Comparison of ENCODE assay signal across 1 cellular context in the genomic region with DNA sequence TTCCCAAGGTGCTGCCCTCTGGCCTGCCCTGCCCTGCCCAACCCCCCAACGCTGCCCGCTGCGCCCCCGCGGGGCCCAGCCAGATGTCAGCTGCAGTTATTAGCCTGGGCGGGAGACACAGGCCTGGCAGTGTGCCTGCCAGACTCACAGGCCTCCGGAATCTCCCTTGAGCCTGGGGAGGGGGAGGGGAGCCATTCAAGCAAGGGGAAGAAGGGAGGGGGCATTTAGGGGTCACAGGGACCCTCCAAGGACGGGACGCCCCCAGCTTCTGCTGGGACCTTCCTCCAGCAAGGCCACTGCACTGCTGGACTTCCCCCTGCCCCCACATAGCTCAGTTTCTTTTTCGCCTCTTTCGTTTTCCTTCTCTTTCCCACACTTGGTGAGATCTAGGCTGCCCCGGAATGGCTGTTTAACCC.
TF ChIP-seq lines count a peak whose summit lies in the region.

No MANE protein-coding gene starts in this region.

TF ChIP-seq in K562, 482 proteins besides CTCF, POLR2A, EP300 and RAD21 (continues in another document):
- TF ChIP-seq ZNF282 (CRISPR knock-in tag; IDR thresholded peaks at IDR 0.05) = no peak
- no peak for TF ChIP-seq CHCHD3 (CRISPR knock-in tag; IDR thresholded peaks at IDR 0.05)
- TF ChIP-seq NFIC (IDR thresholded peaks at IDR 0.05) = peak; percentile 89
- no peak for TF ChIP-seq NR2C1 (IDR thresholded peaks at IDR 0.05)
- TF ChIP-seq NR2C1 (tag; IDR thresholded peaks at IDR 0.05) = 0 out of 2 replicates have a peak, but pooled peaks have one; percentile 10
- peak; percentile 31; the same call in 1 of the 2 replicates for TF ChIP-seq SMARCE1 (IDR thresholded peaks at IDR 0.05)
- TF ChIP-seq SUPT5H (IDR thresholded peaks at IDR 0.05) = no peak
- TF ChIP-seq, protein P1, sequence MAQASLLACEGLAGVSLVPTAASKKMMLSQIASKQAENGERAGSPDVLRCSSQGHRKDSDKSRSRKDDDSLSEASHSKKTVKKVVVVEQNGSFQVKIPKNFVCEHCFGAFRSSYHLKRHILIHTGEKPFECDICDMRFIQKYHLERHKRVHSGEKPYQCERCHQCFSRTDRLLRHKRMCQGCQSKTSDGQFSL (CRISPR knock-in tag; IDR thresholded peaks at IDR 0.05) = no peak
- TF ChIP-seq, protein P1 (tag; IDR thresholded peaks at IDR 0.05) = 0 out of 4 replicates have a peak, but pooled peaks of 1 of the 2 experiments have one; percentile 6
- peak; percentile 68; the same call in 1 of the 2 replicates for TF ChIP-seq MYNN (IDR thresholded peaks at IDR 0.05)
- no peak for TF ChIP-seq MYNN (CRISPR knock-in tag; IDR thresholded peaks at IDR 0.05)
- TF ChIP-seq, protein P2, sequence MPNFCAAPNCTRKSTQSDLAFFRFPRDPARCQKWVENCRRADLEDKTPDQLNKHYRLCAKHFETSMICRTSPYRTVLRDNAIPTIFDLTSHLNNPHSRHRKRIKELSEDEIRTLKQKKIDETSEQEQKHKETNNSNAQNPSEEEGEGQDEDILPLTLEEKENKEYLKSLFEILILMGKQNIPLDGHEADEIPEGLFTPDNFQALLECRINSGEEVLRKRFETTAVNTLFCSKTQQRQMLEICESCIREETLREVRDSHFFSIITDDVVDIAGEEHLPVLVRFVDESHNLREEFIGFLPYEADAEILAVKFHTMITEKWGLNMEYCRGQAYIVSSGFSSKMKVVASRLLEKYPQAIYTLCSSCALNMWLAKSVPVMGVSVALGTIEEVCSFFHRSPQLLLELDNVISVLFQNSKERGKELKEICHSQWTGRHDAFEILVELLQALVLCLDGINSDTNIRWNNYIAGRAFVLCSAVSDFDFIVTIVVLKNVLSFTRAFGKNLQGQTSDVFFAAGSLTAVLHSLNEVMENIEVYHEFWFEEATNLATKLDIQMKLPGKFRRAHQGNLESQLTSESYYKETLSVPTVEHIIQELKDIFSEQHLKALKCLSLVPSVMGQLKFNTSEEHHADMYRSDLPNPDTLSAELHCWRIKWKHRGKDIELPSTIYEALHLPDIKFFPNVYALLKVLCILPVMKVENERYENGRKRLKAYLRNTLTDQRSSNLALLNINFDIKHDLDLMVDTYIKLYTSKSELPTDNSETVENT (CRISPR knock-in tag; IDR thresholded peaks at IDR 0.05) = no peak
- peak; percentile 23; the same call in 1 of the 2 replicates for TF ChIP-seq NFATC3 (IDR thresholded peaks at IDR 0.05)
- TF ChIP-seq ETV1 (tag; conservative IDR thresholded peaks at IDR 0.05; ENCODE audit: low read depth) = 0 out of 2 replicates have a peak, but pooled peaks have one; percentile 49
- 0 out of 2 replicates have a peak, but pooled peaks have one; percentile 44 for TF ChIP-seq POLR2AphosphoS5 (IDR thresholded peaks at IDR 0.05; ENCODE audit: control insufficient read depth, insufficient read depth, low read depth, low read length)
- no peak for TF ChIP-seq SLC30A9 (CRISPR knock-in tag; IDR thresholded peaks at IDR 0.05)
- TF ChIP-seq, protein P3, sequence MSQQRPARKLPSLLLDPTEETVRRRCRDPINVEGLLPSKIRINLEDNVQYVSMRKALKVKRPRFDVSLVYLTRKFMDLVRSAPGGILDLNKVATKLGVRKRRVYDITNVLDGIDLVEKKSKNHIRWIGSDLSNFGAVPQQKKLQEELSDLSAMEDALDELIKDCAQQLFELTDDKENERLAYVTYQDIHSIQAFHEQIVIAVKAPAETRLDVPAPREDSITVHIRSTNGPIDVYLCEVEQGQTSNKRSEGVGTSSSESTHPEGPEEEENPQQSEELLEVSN (IDR thresholded peaks at IDR 0.05; ENCODE audit: borderline replicate concordance in 1 of 2, extremely low read depth in 1 of 2, insufficient read depth in 1 of 2, insufficient read length in 1 of 2, low read depth in 1 of 2, low read length in 1 of 2, poor library complexity in 1 of 2, severe bottlenecking in 1 of 2) = peak; percentile 23 to 70
- TF ChIP-seq ZNF347 (CRISPR knock-in tag; IDR thresholded peaks at IDR 0.05; ENCODE audit: low read depth) = no peak
- TF ChIP-seq ILF3 (IDR thresholded peaks at IDR 0.05; ENCODE audit: borderline replicate concordance) = no peak
- TF ChIP-seq, protein P4, sequence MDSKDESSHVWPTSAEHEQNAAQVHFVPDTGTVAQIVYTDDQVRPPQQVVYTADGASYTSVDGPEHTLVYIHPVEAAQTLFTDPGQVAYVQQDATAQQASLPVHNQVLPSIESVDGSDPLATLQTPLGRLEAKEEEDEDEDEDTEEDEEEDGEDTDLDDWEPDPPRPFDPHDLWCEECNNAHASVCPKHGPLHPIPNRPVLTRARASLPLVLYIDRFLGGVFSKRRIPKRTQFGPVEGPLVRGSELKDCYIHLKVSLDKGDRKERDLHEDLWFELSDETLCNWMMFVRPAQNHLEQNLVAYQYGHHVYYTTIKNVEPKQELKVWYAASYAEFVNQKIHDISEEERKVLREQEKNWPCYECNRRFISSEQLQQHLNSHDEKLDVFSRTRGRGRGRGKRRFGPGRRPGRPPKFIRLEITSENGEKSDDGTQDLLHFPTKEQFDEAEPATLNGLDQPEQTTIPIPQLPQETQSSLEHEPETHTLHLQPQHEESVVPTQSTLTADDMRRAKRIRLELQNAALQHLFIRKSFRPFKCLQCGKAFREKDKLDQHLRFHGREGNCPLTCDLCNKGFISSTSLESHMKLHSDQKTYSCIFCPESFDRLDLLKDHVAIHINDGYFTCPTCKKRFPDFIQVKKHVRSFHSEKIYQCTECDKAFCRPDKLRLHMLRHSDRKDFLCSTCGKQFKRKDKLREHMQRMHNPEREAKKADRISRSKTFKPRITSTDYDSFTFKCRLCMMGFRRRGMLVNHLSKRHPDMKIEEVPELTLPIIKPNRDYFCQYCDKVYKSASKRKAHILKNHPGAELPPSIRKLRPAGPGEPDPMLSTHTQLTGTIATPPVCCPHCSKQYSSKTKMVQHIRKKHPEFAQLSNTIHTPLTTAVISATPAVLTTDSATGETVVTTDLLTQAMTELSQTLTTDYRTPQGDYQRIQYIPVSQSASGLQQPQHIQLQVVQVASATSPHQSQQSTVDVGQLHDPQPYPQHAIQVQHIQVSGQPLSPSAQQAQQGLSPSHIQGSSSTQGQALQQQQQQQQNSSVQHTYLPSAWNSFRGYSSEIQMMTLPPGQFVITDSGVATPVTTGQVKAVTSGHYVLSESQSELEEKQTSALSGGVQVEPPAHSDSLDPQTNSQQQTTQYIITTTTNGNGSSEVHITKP (IDR thresholded peaks at IDR 0.05; ENCODE audit: partially characterized antibody) = peak; percentile 52
- TF ChIP-seq, protein P5, sequence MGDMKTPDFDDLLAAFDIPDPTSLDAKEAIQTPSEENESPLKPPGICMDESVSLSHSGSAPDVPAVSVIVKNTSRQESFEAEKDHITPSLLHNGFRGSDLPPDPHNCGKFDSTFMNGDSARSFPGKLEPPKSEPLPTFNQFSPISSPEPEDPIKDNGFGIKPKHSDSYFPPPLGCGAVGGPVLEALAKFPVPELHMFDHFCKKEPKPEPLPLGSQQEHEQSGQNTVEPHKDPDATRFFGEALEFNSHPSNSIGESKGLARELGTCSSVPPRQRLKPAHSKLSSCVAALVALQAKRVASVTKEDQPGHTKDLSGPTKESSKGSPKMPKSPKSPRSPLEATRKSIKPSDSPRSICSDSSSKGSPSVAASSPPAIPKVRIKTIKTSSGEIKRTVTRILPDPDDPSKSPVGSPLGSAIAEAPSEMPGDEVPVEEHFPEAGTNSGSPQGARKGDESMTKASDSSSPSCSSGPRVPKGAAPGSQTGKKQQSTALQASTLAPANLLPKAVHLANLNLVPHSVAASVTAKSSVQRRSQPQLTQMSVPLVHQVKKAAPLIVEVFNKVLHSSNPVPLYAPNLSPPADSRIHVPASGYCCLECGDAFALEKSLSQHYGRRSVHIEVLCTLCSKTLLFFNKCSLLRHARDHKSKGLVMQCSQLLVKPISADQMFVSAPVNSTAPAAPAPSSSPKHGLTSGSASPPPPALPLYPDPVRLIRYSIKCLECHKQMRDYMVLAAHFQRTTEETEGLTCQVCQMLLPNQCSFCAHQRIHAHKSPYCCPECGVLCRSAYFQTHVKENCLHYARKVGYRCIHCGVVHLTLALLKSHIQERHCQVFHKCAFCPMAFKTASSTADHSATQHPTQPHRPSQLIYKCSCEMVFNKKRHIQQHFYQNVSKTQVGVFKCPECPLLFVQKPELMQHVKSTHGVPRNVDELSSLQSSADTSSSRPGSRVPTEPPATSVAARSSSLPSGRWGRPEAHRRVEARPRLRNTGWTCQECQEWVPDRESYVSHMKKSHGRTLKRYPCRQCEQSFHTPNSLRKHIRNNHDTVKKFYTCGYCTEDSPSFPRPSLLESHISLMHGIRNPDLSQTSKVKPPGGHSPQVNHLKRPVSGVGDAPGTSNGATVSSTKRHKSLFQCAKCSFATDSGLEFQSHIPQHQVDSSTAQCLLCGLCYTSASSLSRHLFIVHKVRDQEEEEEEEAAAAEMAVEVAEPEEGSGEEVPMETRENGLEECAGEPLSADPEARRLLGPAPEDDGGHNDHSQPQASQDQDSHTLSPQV (IDR thresholded peaks at IDR 0.05) = peak; percentile 89
- TF ChIP-seq KDM5B (IDR thresholded peaks at IDR 0.05; ENCODE audit: insufficient replicate concordance, low read depth, low read length) = no peak
- TF ChIP-seq, protein P6, sequence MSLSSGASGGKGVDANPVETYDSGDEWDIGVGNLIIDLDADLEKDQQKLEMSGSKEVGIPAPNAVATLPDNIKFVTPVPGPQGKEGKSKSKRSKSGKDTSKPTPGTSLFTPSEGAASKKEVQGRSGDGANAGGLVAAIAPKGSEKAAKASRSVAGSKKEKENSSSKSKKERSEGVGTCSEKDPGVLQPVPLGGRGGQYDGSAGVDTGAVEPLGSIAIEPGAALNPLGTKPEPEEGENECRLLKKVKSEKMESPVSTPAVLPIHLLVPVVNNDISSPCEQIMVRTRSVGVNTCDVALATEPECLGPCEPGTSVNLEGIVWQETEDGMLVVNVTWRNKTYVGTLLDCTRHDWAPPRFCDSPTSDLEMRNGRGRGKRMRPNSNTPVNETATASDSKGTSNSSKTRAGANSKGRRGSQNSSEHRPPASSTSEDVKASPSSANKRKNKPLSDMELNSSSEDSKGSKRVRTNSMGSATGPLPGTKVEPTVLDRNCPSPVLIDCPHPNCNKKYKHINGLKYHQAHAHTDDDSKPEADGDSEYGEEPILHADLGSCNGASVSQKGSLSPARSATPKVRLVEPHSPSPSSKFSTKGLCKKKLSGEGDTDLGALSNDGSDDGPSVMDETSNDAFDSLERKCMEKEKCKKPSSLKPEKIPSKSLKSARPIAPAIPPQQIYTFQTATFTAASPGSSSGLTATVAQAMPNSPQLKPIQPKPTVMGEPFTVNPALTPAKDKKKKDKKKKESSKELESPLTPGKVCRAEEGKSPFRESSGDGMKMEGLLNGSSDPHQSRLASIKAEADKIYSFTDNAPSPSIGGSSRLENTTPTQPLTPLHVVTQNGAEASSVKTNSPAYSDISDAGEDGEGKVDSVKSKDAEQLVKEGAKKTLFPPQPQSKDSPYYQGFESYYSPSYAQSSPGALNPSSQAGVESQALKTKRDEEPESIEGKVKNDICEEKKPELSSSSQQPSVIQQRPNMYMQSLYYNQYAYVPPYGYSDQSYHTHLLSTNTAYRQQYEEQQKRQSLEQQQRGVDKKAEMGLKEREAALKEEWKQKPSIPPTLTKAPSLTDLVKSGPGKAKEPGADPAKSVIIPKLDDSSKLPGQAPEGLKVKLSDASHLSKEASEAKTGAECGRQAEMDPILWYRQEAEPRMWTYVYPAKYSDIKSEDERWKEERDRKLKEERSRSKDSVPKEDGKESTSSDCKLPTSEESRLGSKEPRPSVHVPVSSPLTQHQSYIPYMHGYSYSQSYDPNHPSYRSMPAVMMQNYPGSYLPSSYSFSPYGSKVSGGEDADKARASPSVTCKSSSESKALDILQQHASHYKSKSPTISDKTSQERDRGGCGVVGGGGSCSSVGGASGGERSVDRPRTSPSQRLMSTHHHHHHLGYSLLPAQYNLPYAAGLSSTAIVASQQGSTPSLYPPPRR (CRISPR knock-in tag; IDR thresholded peaks at IDR 0.05; ENCODE audit: borderline replicate concordance) = no peak
- TF ChIP-seq SETDB1 (IDR thresholded peaks at IDR 0.05; ENCODE audit: low read length) = no peak
- peak; percentile 41; the same call in 1 of the 2 replicates for TF ChIP-seq SMARCA4 (IDR thresholded peaks at IDR 0.05)
- TF ChIP-seq, protein P7, sequence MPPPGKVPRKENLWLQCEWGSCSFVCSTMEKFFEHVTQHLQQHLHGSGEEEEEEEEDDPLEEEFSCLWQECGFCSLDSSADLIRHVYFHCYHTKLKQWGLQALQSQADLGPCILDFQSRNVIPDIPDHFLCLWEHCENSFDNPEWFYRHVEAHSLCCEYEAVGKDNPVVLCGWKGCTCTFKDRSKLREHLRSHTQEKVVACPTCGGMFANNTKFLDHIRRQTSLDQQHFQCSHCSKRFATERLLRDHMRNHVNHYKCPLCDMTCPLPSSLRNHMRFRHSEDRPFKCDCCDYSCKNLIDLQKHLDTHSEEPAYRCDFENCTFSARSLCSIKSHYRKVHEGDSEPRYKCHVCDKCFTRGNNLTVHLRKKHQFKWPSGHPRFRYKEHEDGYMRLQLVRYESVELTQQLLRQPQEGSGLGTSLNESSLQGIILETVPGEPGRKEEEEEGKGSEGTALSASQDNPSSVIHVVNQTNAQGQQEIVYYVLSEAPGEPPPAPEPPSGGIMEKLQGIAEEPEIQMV (tag; conservative IDR thresholded peaks at IDR 0.05; ENCODE audit: low read depth) = no peak
- TF ChIP-seq CXXC5 (CRISPR knock-in tag; IDR thresholded peaks at IDR 0.05) = peak; percentile 40; the same call in 1 of the 2 replicates
- no peak for TF ChIP-seq NFYB (IDR thresholded peaks at IDR 0.05; ENCODE audit: extremely low read depth, insufficient read length)
- TF ChIP-seq RNF2 (IDR thresholded peaks at IDR 0.05) = 0 out of 2 replicates have a peak, but pooled peaks have one; percentile 44
- TF ChIP-seq PPARD (CRISPR knock-in tag; IDR thresholded peaks at IDR 0.05) = no peak
